ENCODE assay signal across 8 cellular contexts in genomic region chr7:88306590-88307048, GRCh38. TPM values are rescaled to one million over a fixed set of nuclear protein-coding genes. Genes with fewer than 3 reads are reported as not detected.
DNase-seq lines count a peak whose midpoint lies in the region; ATAC-seq and TF ChIP-seq lines count a peak whose summit lies in the region.

STEAP4 (minus strand) TSS chr7:88306894; CDS start chr7:88284269, 22,625 bp downstream.

- peak within 1 kb of the TSS; percentile 56 to 68 for H3K27ac ChIP-seq in esophagus (ENCODE audit: low read depth in 2 of 2, low read length in 1 of 2)
- peak within 1 kb of the TSS; percentile 23 to 40 (median 31) for H3K27ac ChIP-seq in transverse colon

- H3K36me3 ChIP-seq in NT2/D1 (ENCODE audit: insufficient read depth, insufficient read length, low read length) (no peaks in the 10 kb centered on the region), esophagus (ENCODE audit: control insufficient read depth in 2 of 2, insufficient read depth in 2 of 2, low read length in 1 of 2) (no peaks in the 10 kb centered on the region), transverse colon (no peaks in the 10 kb centered on the region)

- H3K9me3 ChIP-seq in NT2/D1 (ENCODE audit: insufficient read depth, low read length) (no peaks in the 10 kb centered on the region), esophagus (ENCODE audit: control insufficient read depth in 2 of 2, insufficient read depth in 1 of 2, low read depth in 1 of 2, low read length in 1 of 2) (no peaks in the 10 kb centered on the region), transverse colon (no peaks in the 10 kb centered on the region)

- in situ Hi-C loops in transverse colon (cut with MboI; ENCODE audit: low pct_ligation_motif_present in 1 of 4, low pct_unique_long_range_greater_than_20kb in 1 of 4, low sequenced_read_pairs in 3 of 4), result no loop called here

- H3K4me3 ChIP-seq in NT2/D1 (ENCODE audit: insufficient read length, low read depth) (peak within 1 kb of the TSS; percentile 37), esophagus (ENCODE audit: low read depth in 1 of 2, low read length in 2 of 2) (peak within 1 kb of the TSS; percentile 50), transverse colon (peak within 1 kb of the TSS in 3 of 4 donors; percentile 22 to 50 (median 28))

- peaks cover 36% of the 10 kb centered on the region for H3K27me3 ChIP-seq in NT2/D1 (ENCODE audit: insufficient read depth, insufficient read length)
- no peaks in the 10 kb centered on the region for H3K27me3 ChIP-seq in esophagus (ENCODE audit: control insufficient read depth in 1 of 2, insufficient read depth in 2 of 2, low read length in 2 of 2)
- no peaks in the 10 kb centered on the region for H3K27me3 ChIP-seq in transverse colon

- H3K36me3 Mint-ChIP-seq in mesothelial cell of epicardium, result no peaks in the 10 kb centered on the region

- ATAC-seq in HG02798 (IDR thresholded peaks at IDR 0.05; ENCODE audit: poor library complexity, unreplicated experiment), result no peak

- TF ChIP-seq POLR2A in transverse colon (IDR thresholded peaks at IDR 0.05), result no peak

- DNase-seq in DMS 273 (lab: John Stamatoyannopoulos, UW; ENCODE audit: unreplicated experiment) (peak; percentile 80), NT2/D1 (ENCODE audit: low read depth, low spot score) (peak; percentile 49), mesothelial cell of epicardium (ENCODE audit: low spot score in 2 of 2, unreplicated experiment in 2 of 2) (peak; percentile 26 to 61), transverse colon (peak; percentile 83), cerebellar nuclear complex (lab: John Stamatoyannopoulos, UW) (no peak)
- no peak for DNase-seq in stimulated activated CD4-positive, alpha-beta T cell treated with anti-CD3 and anti-CD28 coated beads, Interleukin-12 subunit alpha, Interleukin-12 subunit beta, amount 100 ng/mL, for 4 hours

- H3K4me3 Mint-ChIP-seq in mesothelial cell of epicardium, result peak within 1 kb of the TSS; percentile 70

- H3K4me1 ChIP-seq in NT2/D1 (ENCODE audit: insufficient read depth, insufficient read length), result no peaks in the 10 kb centered on the region
- no peaks in the 10 kb centered on the region for H3K4me1 ChIP-seq in esophagus (ENCODE audit: control insufficient read depth in 2 of 2, insufficient read depth in 2 of 2, low read length in 1 of 2)
- peaks cover 0 to 12% (median 3%) of the 10 kb centered on the region in 4 donors for H3K4me1 ChIP-seq in transverse colon

- 4% methylated on average over 30 of the region's 30 CpGs for WGBS in esophagus, 2 donors
- 4% methylated on average over 30 of the region's 30 CpGs; no CpG with 5 or more reads in 1 of the 2 donors for WGBS in transverse colon (ENCODE audit: low coverage in 1 of 2), 2 donors

- TF ChIP-seq EP300 in transverse colon (IDR thresholded peaks at IDR 0.05; ENCODE audit: low read depth), result no peak

- intact Hi-C loops in transverse colon (cut with DNase I; ENCODE audit: low total_unique reads), result no loop called here

- H3K4me1 Mint-ChIP-seq in mesothelial cell of epicardium, result peaks cover 9% of the 10 kb centered on the region

- TF ChIP-seq CTCF in mesothelial cell of epicardium (IDR thresholded peaks at IDR 0.05; ENCODE audit: unreplicated experiment) (no peak), transverse colon (IDR thresholded peaks at IDR 0.05) (no peak)

- H3K27me3 Mint-ChIP-seq in mesothelial cell of epicardium (ENCODE audit: low read depth), result peaks cover 34% of the 10 kb centered on the region

- no peaks in the 10 kb centered on the region for H3K9me3 Mint-ChIP-seq in mesothelial cell of epicardium

- no peak within 1 kb of the TSS for H3K9ac ChIP-seq in NT2/D1 (ENCODE audit: insufficient read length, low read depth)

- no peak within 1 kb of the TSS for H3K27ac Mint-ChIP-seq in mesothelial cell of epicardium

RNA-seq across cellular contexts. Expression of gene STEAP4, which starts in this region (rescaled TPM):
- polyA plus RNA-seq in esophagus, result 1 to 10 TPM; 3.7 to 6.2 TPM
- total RNA-seq in mesothelial cell of epicardium (0.09 to 0.18 TPM (median 0.16 TPM) in 3 replicates), transverse colon (1 to 10 TPM; 1.1 to 7.6 (median 3.2) TPM)

Comparison
In these comparisons a context has a peak if more than half of its experiments do, and no peak if none do; other contexts are left out.
1. Peak in DNase-seq in mesothelial cell of epicardium; RNA of the gene not detected or under 1 TPM.
2. DNase-seq: peak in DMS 273 (single experiment), NT2/D1 (single experiment) and transverse colon (single experiment); none in stimulated activated CD4-positive, alpha-beta T cell treated with anti-CD3 and anti-CD28 coated beads, Interleukin-12 subunit alpha, Interleukin-12 subunit beta, amount 100 ng/mL, for 4 hours (single experiment) and cerebellar nuclear complex (0 of 2).
3. Peak in every context shown above with its lines, with median percentiles within 50 percentile points of each other: H3K4me3 ChIP-seq.